In the genomic region with DNA sequence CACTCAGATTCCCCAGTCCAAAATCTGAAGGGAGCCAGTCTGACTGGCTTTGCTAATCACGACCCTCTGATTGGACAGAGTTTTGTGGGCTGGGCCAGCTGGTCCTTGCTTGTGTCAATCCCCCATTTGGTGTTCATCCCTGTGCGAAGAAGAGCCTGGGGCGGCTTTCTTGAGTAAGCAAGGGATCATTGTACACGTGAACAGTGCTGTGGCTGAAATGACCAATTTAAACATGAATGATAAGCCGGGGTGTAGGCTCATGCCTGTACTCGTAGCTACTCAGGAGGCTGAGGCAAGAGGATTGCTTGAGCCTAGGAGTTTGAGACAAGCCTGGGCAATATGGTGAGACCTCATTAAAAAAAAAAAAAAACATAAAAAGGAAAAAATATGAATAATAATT, we compare ENCODE assay signal across 33 cellular contexts.
"Had no signal": no experiment of that assay in that cellular context is flagged by ENCODE, and none has a peak within 500 bp of the region (broad histone marks: within the 10 kb centered on the region; RNA-seq: fewer than 3 reads in every experiment).

No MANE protein-coding gene starts in this region.

- ATAC-seq: activated naive CD4-positive, alpha-beta T cell treated with anti-CD3 and anti-CD28 coated beads, Interleukin-2, amount 50 U/mL, for 72 hours; activated T-cell treated with anti-CD3 and anti-CD28 coated beads, Interleukin-2, amount 50 U/mL, for 4 hours; body of pancreas; PC-3 had no signal

- DNase-seq: activated B cell treated with CpG ODN at 0.5 μM for 24 hours; activated CD4-positive, alpha-beta memory T cell treated with anti-CD3 and anti-CD28 coated beads for 36 hours; activated CD4-positive, alpha-beta T cell treated with anti-CD3 and anti-CD28 coated beads for 4 hours; activated CD4-positive, alpha-beta T cell treated with anti-CD3 and anti-CD28 coated beads, Interleukin-2, amount 50 U/mL, for 1 hour; activated CD4-positive, CD25-positive, alpha-beta regulatory T cell treated with anti-CD3 and anti-CD28 coated beads, Interleukin-2, amount 50 U/mL, for 72 hours; activated CD8-positive, alpha-beta memory T cell treated with anti-CD3 and anti-CD28 coated beads, Interleukin-2, amount 50 U/mL, for 4 hours; activated gamma-delta T cell treated with Interleukin-2 at 50 U/mL for 16 hours; activated naive CD4-positive, alpha-beta T cell treated with anti-CD3 and anti-CD28 coated beads for 36 hours; activated T-cell treated with anti-CD3 and anti-CD28 coated beads for 4 hours; activated T-cell treated with anti-CD3 and anti-CD28 coated beads, Interleukin-2, amount 50 U/mL, for 4 hours; adrenal gland; body of pancreas; caudate nucleus; cerebellar nuclear complex; Karpas-422; KBM-7; MG63; NCI-H1048; NCI-H1105 treated with DMSO at 0.1 percent for 48 hours; NCI-H1436; NCI-H1694; NCI-H1930; NCI-H2081 treated with DMSO at 0.1 percent for 48 hours; NCI-H510A; NCI-H526; NCI-H748 treated with DMSO at 0.1 percent for 48 hours; NK-92 treated with Interleukin-12 subunit alpha and Interleukin-12 subunit beta, amount 100 ng/mL, for 24 hours; PC-3; Peyer's patch; SHP77; SJCRH30; SK-N-SH had no signal
